15 cellular contexts compared by ENCODE assay signal in the genomic region with DNA sequence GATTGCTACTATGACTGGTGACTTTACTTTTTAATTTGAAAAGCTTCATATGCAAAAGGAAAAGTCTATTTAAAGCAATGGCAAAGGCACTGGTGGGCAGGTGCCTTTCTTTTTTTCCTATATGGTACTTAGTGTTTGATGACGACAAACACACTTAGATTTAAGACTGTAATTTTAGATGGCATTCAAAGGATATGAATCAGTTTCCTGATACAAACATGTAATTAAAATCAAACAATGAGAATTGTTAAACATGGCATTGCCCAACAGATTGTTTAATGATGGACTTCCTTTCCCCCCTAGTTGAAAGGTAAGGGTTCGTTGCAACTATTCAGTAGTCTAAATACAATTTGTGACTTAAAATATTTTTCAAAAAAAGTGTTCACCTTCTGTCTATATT.
"Had no signal": no experiment of that assay in that cellular context is flagged by ENCODE, and none has a peak within 500 bp of the region (broad histone marks: within the 10 kb centered on the region; RNA-seq: fewer than 3 reads in every experiment).

No MANE protein-coding gene starts in this region.

- DNase-seq: activated CD4-positive, alpha-beta memory T cell treated with anti-CD3 and anti-CD28 coated beads for 36 hours; activated gamma-delta T cell; activated naive CD8-positive, alpha-beta T cell treated with anti-CD3 and anti-CD28 coated beads for 36 hours; activated T-cell treated with anti-CD3 and anti-CD28 coated beads, Interleukin-2, amount 50 U/mL, for 4 hours; dorsolateral prefrontal cortex; esophagus squamous epithelium; foreskin keratinocyte; islet precursor cell; natural killer cell; posterior cingulate gyrus; right cardiac atrium; small intestine; thyroid gland; uterus had no signal

- H3K9me3 ChIP-seq: esophagus squamous epithelium, thyroid gland, uterus had no signal

- H3K4me1 ChIP-seq: esophagus squamous epithelium, foreskin keratinocyte, thyroid gland had no signal

- H3K4me3 ChIP-seq: dorsolateral prefrontal cortex, esophagus squamous epithelium, thyroid gland, uterus had no signal

- H3K27ac ChIP-seq: dorsolateral prefrontal cortex, esophagus squamous epithelium, foreskin keratinocyte, thyroid gland, uterus, VCaP had no signal

- FAIRE-seq: small intestine had no signal

- H3K27me3 ChIP-seq: dorsolateral prefrontal cortex, esophagus squamous epithelium, foreskin keratinocyte, thyroid gland, uterus had no signal

- H3K36me3 ChIP-seq: esophagus squamous epithelium, thyroid gland, uterus had no signal
